16 cellular contexts compared by ENCODE assay signal in the genomic region with DNA sequence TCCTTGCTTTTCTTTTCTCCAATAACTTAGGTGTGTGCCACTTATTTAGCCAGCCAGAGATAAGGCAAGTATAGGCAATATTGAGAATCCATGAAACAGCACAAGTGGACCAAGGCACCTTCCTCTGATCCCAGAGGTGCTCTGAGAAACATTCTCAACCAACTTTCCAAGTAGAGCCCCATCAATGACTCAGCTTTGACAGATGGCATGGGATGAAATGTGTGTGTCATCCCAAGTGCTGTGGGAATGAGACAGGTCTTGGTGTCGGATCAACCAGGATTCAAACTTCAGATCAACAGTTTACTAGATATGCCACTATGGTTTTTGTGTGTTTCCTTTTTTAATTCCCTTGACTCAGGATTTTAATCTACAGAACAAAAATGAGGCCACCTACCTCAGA.
DNase-seq lines count a peak whose midpoint lies in the region; ATAC-seq lines count a peak whose summit lies in the region.
"Had no signal": no experiment of that assay in that cellular context is flagged by ENCODE, and none has a peak within 500 bp of the region (broad histone marks: within the 10 kb centered on the region; RNA-seq: fewer than 3 reads in every experiment).

No MANE protein-coding gene starts in this region.

- ATAC-seq in GM19035 (IDR thresholded peaks at IDR 0.05; ENCODE audit: unreplicated experiment) (no peak), GM19463 (IDR thresholded peaks at IDR 0.05; ENCODE audit: unreplicated experiment) (no peak), GM18907 (IDR thresholded peaks at IDR 0.05; ENCODE audit: unreplicated experiment) (no peak)
- ATAC-seq: CD8-positive, alpha-beta T cell; HCT116; HepG2 had no signal

- DNase-seq in DMS 273 (lab: John Stamatoyannopoulos, UW; ENCODE audit: unreplicated experiment) (peak; percentile 35), DMS 273 treated with DMSO at 0.1 percent for 48 hours (lab: John Stamatoyannopoulos, UW) (no peak), ELR (ENCODE audit: low read depth) (peak; percentile 14), RKO (ENCODE audit: low spot score) (peak; percentile 1), myocyte (ENCODE audit: low read depth) (peak; percentile 55)
- DNase-seq: Caco-2; CD8-positive, alpha-beta T cell; NCI-H526 treated with DMSO at 0.1 percent for 48 hours; OCI-M1; Peyer's patch; SIG-M5 had no signal
